ENCODE assay signal across 9 cellular contexts in the genomic region with DNA sequence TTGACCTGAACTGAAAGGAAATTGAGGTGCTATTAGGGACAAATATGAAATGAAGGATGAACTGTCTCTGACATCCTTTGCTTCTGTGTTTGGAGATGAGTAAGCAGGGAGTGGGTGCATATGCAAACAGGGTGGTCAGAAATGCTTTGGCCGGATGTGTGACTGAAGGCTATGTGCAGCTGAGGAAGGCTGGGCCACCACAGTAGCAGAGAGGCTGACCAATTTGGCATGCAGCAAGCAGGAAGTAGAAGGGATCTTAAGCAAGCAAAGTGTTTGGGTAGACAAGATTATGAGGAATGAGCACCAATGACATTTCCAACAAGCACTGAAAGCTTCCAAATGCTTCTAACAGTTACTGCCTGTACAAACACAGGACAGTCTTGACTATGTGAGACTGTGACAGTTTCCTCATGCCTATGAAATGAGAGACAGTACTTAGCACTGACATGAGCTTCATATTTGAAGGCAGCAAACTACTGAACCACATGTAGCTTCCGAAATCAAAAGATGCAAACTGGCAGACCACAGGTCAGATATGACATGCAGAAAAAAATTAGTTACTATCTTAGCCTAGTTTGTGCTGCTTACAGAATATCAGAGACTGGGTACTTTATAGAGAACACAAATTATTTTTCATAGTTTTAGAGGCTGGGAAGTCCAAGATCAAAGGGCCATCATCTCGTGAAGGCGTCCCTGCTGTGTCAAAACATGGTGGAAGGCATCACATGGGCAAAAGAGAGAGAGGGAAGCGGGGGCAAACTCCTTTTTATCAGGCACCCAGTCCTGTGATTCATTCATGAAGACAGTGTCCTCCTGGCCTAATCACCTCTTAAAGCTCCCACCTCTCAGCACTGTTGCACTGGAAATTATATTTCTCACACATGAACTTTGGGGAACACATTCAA. TPM values are rescaled to one million over a fixed set of nuclear protein-coding genes. Genes with fewer than 3 reads are reported as not detected.
DNase-seq lines count a peak whose midpoint lies in the region; ATAC-seq and TF ChIP-seq lines count a peak whose summit lies in the region.
"Had no signal": no experiment of that assay in that cellular context is flagged by ENCODE, and none has a peak within 500 bp of the region (broad histone marks: within the 10 kb centered on the region; RNA-seq: fewer than 3 reads in every experiment).

No MANE protein-coding gene starts in this region.

- no peak for TF ChIP-seq CTCF in BJ (IDR thresholded peaks at IDR 0.05; ENCODE audit: insufficient read depth, low read depth, low read length)
- no peak for TF ChIP-seq CTCF in osteoblast (IDR thresholded peaks at IDR 0.05; ENCODE audit: extremely low read depth, low read depth, low read length)
- TF ChIP-seq CTCF in BE2C (IDR thresholded peaks at IDR 0.05; ENCODE audit: low read depth, low read length): no peak

- H2AFZ ChIP-seq in osteoblast (ENCODE audit: low read length): peak overlapping the region; percentile 7

- H3K9me3 ChIP-seq in osteoblast (ENCODE audit: low read depth, low read length) (no peaks in the 10 kb centered on the region), BE2C (no peaks in the 10 kb centered on the region)

- H3K4me1 ChIP-seq in osteoblast (ENCODE audit: insufficient read depth, low read length) (peaks cover 31% of the 10 kb centered on the region), BE2C (no peaks in the 10 kb centered on the region)

- H3K36me3 ChIP-seq in BJ (ENCODE audit: control insufficient read depth, insufficient read depth, low read length) (peaks cover 3% of the 10 kb centered on the region; the same call in 1 of the 2 replicates), osteoblast (ENCODE audit: insufficient read depth, low read length) (no peaks in the 10 kb centered on the region), BE2C (no peaks in the 10 kb centered on the region)

- H3K27me3 ChIP-seq in BJ (ENCODE audit: control insufficient read depth, insufficient read depth, low read length) (no peaks in the 10 kb centered on the region), osteoblast (ENCODE audit: insufficient read depth, low read length) (no peaks in the 10 kb centered on the region), BE2C (no peaks in the 10 kb centered on the region)

- no peaks in the 10 kb centered on the region for H4K20me1 ChIP-seq in osteoblast (ENCODE audit: insufficient read depth, low read length)

- DNase-seq in BJ (ENCODE audit: low read depth) (peak; percentile 72), RPMI7951 (ENCODE audit: low read depth) (peak; percentile 93), osteoblast (ENCODE audit: insufficient read length, low spot score, missing footprints) (peak; percentile 87), NCI-H345 (lab: John Stamatoyannopoulos, UW) (no peak), BE2C (no peak)

- no peaks in the 10 kb centered on the region for H3K9me3 Mint-ChIP-seq in dendritic cell treated with granulocyte-macrophage colony-stimulating factor and Interleukin-4, amounts not matched to agents 40 ng/mL and 50 ng/mL, for 4 days

- peak overlapping the region; percentile 80 for H3K4me2 ChIP-seq in osteoblast (ENCODE audit: insufficient read depth, low read length)

- CTCF ChIA-PET in BJ (lab: Yijun Ruan, JAX): no interaction called here

- H3K36me3 Mint-ChIP-seq in dendritic cell treated with granulocyte-macrophage colony-stimulating factor and Interleukin-4, amounts not matched to agents 40 ng/mL and 50 ng/mL, for 4 days (ENCODE audit: low read depth): peaks cover 30% of the 10 kb centered on the region

- H3K4me3 ChIP-seq in BJ (ENCODE audit: low read depth, low read length) (no peak overlapping the region), osteoblast (ENCODE audit: insufficient read depth, low read length) (peak overlapping the region; percentile 45), BE2C (ENCODE audit: low read depth, low read length) (no peak overlapping the region)
- H3K4me3 ChIP-seq: SK-N-MC had no signal

- POLR2A ChIA-PET in BJ (lab: Charles Lee): no interaction called here

- no peaks in the 10 kb centered on the region for H3K27me3 Mint-ChIP-seq in dendritic cell treated with granulocyte-macrophage colony-stimulating factor and Interleukin-4, amounts not matched to agents 40 ng/mL and 50 ng/mL, for 4 days

- peak overlapping the region; percentile 98 for H3K27ac Mint-ChIP-seq in dendritic cell treated with granulocyte-macrophage colony-stimulating factor and Interleukin-4, amounts not matched to agents 40 ng/mL and 50 ng/mL, for 4 days

- intact Hi-C loops in dendritic cell treated with granulocyte-macrophage colony-stimulating factor and Interleukin-4, amounts not matched to agents 40 ng/mL and 50 ng/mL, for 4 days (cut with micrococcal nuclease): no loop called here

- peak overlapping the region; percentile 34 for H3K4me3 Mint-ChIP-seq in dendritic cell treated with granulocyte-macrophage colony-stimulating factor and Interleukin-4, amounts not matched to agents 40 ng/mL and 50 ng/mL, for 4 days

- H3K27ac ChIP-seq in osteoblast (ENCODE audit: low read depth, low read length): peak overlapping the region; percentile 44
- H3K27ac ChIP-seq: SK-N-MC had no signal

- H3K79me2 ChIP-seq in osteoblast (ENCODE audit: insufficient read depth, low read length): peaks cover 49% of the 10 kb centered on the region

- H3K4me1 Mint-ChIP-seq in dendritic cell treated with granulocyte-macrophage colony-stimulating factor and Interleukin-4, amounts not matched to agents 40 ng/mL and 50 ng/mL, for 4 days (ENCODE audit: low read depth): peaks cover 46% of the 10 kb centered on the region

- ATAC-seq in GM18907 (IDR thresholded peaks at IDR 0.05; ENCODE audit: unreplicated experiment) (peak; percentile 82), HG03064 (IDR thresholded peaks at IDR 0.05; ENCODE audit: low read depth, unreplicated experiment) (peak; percentile 63)

RNA-seq across cellular contexts. Expression of a gene that starts 3.2 kb away (rescaled TPM):
- 340 and 478 TPM in 2 replicates for polyA plus RNA-seq in BJ (2011; rRNA removed)
- polyA minus RNA-seq in BJ (2011; rRNA and poly(A)+ RNA removed): 266 and 296 TPM in 2 replicates
- 337 and 389 TPM in 2 replicates for total RNA-seq in RPMI7951 (2014; rRNA removed; shearing (Covaris generic))
- 251 and 315 TPM in 2 replicates for total RNA-seq in osteoblast
- polyA plus RNA-seq in BE2C (2012; ENCODE audit: insufficient read depth, insufficient read length, low read depth): 75.3 TPM

Comparison
In these comparisons a context has a peak if more than half of its experiments do, and no peak if none do; other contexts are left out.
1. DNase-seq: peak in BJ (single experiment), RPMI7951 (single experiment) and osteoblast (single experiment); none in NCI-H345 (single experiment) and BE2C (single experiment).